1 cellular context compared by ENCODE assay signal in genomic region chr12:53719649-53720048, GRCh38.
TF ChIP-seq lines count a peak whose summit lies in the region.

No MANE protein-coding gene starts in this region.

TF ChIP-seq in GM23338, 12 proteins besides CTCF, POLR2A, EP300 and RAD21 (continued from another document):
- no peak for TF ChIP-seq ZNF462 (CRISPR knock-in tag; IDR thresholded peaks at IDR 0.05)
- TF ChIP-seq POLR2AphosphoS5 (IDR thresholded peaks at IDR 0.05; ENCODE audit: low read depth): no peak
- TF ChIP-seq EZH2 (IDR thresholded peaks at IDR 0.05; ENCODE audit: low read depth, unreplicated experiment): no peak
- TF ChIP-seq REST (IDR thresholded peaks at IDR 0.05; ENCODE audit: unreplicated experiment): no peak
- TF ChIP-seq JUNB (IDR thresholded peaks at IDR 0.05; ENCODE audit: unreplicated experiment): no peak
- TF ChIP-seq STAT1 (IDR thresholded peaks at IDR 0.05; ENCODE audit: unreplicated experiment): no peak
- TF ChIP-seq EZH2phosphoT487 (IDR thresholded peaks at IDR 0.05; ENCODE audit: unreplicated experiment): no peak
- TF ChIP-seq ETS1 (IDR thresholded peaks at IDR 0.05): no peak
- TF ChIP-seq NANOG (IDR thresholded peaks at IDR 0.05; ENCODE audit: borderline replicate concordance): no peak
- TF ChIP-seq ZNF114 (CRISPR knock-in tag; IDR thresholded peaks at IDR 0.05): no peak
